8 cellular contexts compared by ENCODE assay signal in the genomic region with DNA sequence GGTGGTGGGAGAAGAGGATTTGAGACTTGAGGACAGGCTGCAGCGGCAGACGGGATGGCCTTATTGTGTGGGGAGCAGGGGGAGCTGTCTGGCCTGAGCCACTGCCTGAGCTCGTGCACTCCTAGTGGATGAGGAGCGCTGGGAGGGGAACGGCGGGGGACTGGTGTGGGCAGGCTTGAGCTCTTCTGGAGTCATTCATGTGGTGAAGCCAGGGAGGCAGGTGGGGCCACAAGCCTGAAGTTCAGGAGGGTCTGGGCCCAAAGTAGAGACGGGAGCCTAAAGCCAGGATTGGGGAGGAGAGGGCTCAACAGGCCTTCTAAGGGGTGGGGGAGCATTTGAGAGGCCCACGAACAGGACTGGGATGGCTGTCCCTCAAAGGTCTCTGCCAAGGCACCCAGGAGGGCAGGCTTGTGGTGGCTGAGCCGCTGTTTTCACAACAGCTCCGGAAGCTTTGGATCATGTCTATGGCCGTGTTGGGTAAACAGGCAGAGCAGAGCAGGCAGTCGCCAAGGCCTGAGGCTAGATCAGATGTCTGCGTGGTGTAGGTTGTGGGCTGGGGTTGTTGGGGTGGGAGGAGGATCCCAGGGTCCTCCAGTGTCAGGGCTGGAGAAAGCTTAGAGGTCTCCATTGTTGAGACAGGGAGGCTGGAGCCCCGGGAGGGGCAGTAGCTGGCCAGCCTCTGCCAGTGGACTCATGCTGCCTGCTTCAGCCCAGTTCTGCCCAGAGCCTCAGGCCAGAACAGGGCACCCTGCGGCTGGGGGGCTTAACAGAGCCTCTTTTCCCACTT. TPM values are rescaled to one million over a fixed set of nuclear protein-coding genes. Genes with fewer than 3 reads are reported as not detected.
A peak's percentile ranks its signal among the peaks of the same experiment; 100 is the strongest.
DNase-seq lines count a peak whose midpoint lies in the region; ATAC-seq and TF ChIP-seq lines count a peak whose summit lies in the region.

No MANE protein-coding gene starts in this region.

- H3F3A ChIP-seq in SU-DHL-6 (ENCODE audit: insufficient read depth) = peaks cover 68% of the 10 kb centered on the region

- TF ChIP-seq CTCF in breast epithelium (IDR thresholded peaks at IDR 0.05) = no peak
- TF ChIP-seq CTCF in MCF 10A (IDR thresholded peaks at IDR 0.05; ENCODE audit: unreplicated experiment) = no peak
- no peak for TF ChIP-seq CTCF in SU-DHL-6 (IDR thresholded peaks at IDR 0.05; ENCODE audit: insufficient read depth, low read length, poor library complexity, severe bottlenecking)
- TF ChIP-seq CTCF in type B pancreatic cell (conservative IDR thresholded peaks at IDR 0.05) = no peak

- CTCF ChIA-PET in MCF 10A (lab: Yijun Ruan, JAX) = interaction anchor here (0.6 to 3.0 kb wide), 3 partner anchors 19 to 35 kb away, joined by 3 to 19 read pairs (median 4); no protein-coding TSS in a partner anchor

- peak; percentile 49 to 62 for DNase-seq in breast epithelium (ENCODE audit: low spot score in 2 of 2)
- no peak for DNase-seq in MCF 10A (ENCODE audit: unreplicated experiment)
- peak; percentile 88 for DNase-seq in left kidney (ENCODE audit: low read depth, low spot score)
- DNase-seq in type B pancreatic cell (ENCODE audit: extremely low spot score, unreplicated experiment) = no peak
- DNase-seq in activated CD4-positive, alpha-beta T cell treated with anti-CD3 and anti-CD28 coated beads, Interleukin-2, amount 50 U/mL, for 4 hours = no peak

- POLR2A ChIA-PET in MCF 10A (lab: Yijun Ruan, JAX) = no interaction called here

- H3K36me3 ChIP-seq in breast epithelium = no peaks in the 10 kb centered on the region
- H3K36me3 ChIP-seq in SU-DHL-6 (ENCODE audit: low read length) = no peaks in the 10 kb centered on the region

- no peaks in the 10 kb centered on the region for H3K27me3 Mint-ChIP-seq in MCF 10A (ENCODE audit: insufficient read depth, unreplicated experiment)
- H3K27me3 Mint-ChIP-seq in type B pancreatic cell = no peaks in the 10 kb centered on the region

- H3K4me1 Mint-ChIP-seq in MCF 10A (ENCODE audit: insufficient read depth, unreplicated experiment) (peaks cover 6% of the 10 kb centered on the region), type B pancreatic cell (ENCODE audit: unreplicated experiment) (peaks cover 32% of the 10 kb centered on the region)

- H3K9me3 ChIP-seq in breast epithelium (no peaks in the 10 kb centered on the region), SU-DHL-6 (ENCODE audit: insufficient read depth, low read length) (no peaks in the 10 kb centered on the region)

- peaks cover 4 to 10% of the 10 kb centered on the region in 2 donors for H3K4me1 ChIP-seq in breast epithelium

- no peaks in the 10 kb centered on the region for H3K9me3 Mint-ChIP-seq in MCF 10A (ENCODE audit: unreplicated experiment)
- H3K9me3 Mint-ChIP-seq in type B pancreatic cell = no peaks in the 10 kb centered on the region

- H2AFZ ChIP-seq in SU-DHL-6 (ENCODE audit: low read depth, low read length, severe bottlenecking) = no peak overlapping the region

- H3K36me3 Mint-ChIP-seq in MCF 10A (ENCODE audit: insufficient read depth, unreplicated experiment) (peaks cover 5% of the 10 kb centered on the region), type B pancreatic cell (no peaks in the 10 kb centered on the region)

- no peaks in the 10 kb centered on the region for H3K9me2 ChIP-seq in SU-DHL-6 (replicated peaks; ENCODE audit: insufficient read depth, low read length)

- H3K27ac Mint-ChIP-seq in MCF 10A (ENCODE audit: low read depth, unreplicated experiment) = no peak overlapping the region
- peak overlapping the region; percentile 68 for H3K27ac Mint-ChIP-seq in type B pancreatic cell

- peaks cover 88% of the 10 kb centered on the region for H3K79me2 ChIP-seq in SU-DHL-6 (ENCODE audit: insufficient read depth, low read length)

- peak overlapping the region; percentile 47 for H3K4me2 ChIP-seq in SU-DHL-6 (ENCODE audit: low read depth, low read length, poor library complexity, severe bottlenecking)

- peak overlapping the region; percentile 53; the same call in 1 of the 2 replicates for H3K9ac ChIP-seq in SU-DHL-6 (ENCODE audit: low read length)

- ATAC-seq in HG03432 (IDR thresholded peaks at IDR 0.05; ENCODE audit: unreplicated experiment) (no peak), HG02610 (IDR thresholded peaks at IDR 0.05; ENCODE audit: unreplicated experiment) (no peak)

- intact Hi-C loops in breast epithelium (cut with DNase I; ENCODE audit: low total_unique reads) (no loop called here), MCF 10A (cut with micrococcal nuclease) (no loop called here)

- H3K27me3 ChIP-seq in breast epithelium (no peaks in the 10 kb centered on the region), SU-DHL-6 (ENCODE audit: low read length) (no peaks in the 10 kb centered on the region)

- H3K4me3 ChIP-seq in breast epithelium (peak overlapping the region in 2 of 3 donors; percentile 13 to 19), SU-DHL-6 (ENCODE audit: insufficient read depth, low read length, poor library complexity, severe bottlenecking) (no peak overlapping the region)

- peak overlapping the region; percentile 40 to 66 for H3K27ac ChIP-seq in breast epithelium
- peak overlapping the region; percentile 94 for H3K27ac ChIP-seq in SU-DHL-6 (ENCODE audit: low read depth, low read length)

- H3K4me3 Mint-ChIP-seq in MCF 10A (ENCODE audit: unreplicated experiment) (no peak overlapping the region), type B pancreatic cell (no peak overlapping the region)

- TF ChIP-seq POLR2A in breast epithelium (IDR thresholded peaks at IDR 0.05) = no peak

- no peaks in the 10 kb centered on the region for H4K20me1 ChIP-seq in SU-DHL-6 (ENCODE audit: low read depth, low read length)

- BruUV-seq in MCF 10A (replicated peaks; lab: Mats Ljungman, UMichigan) = no TSS peak

RNA-seq across cellular contexts. Expression of a gene that starts 8.2 kb away (rescaled TPM):
- total RNA-seq in breast epithelium (10 to 100 TPM; 14.0 to 36.8 (median 15.1) TPM), MCF 10A (2022) (9.6 and 9.8 TPM in 2 replicates), type B pancreatic cell (ENCODE audit: low replicate concordance) (24.0 and 37.4 TPM in 2 replicates)

RNA-seq across cellular contexts. Expression of a gene that starts 39.0 kb away (rescaled TPM):
- total RNA-seq in breast epithelium (10 to 100 TPM in 2 of 3 donors, 1 to 10 TPM in 1; 9.5 to 11.7 (median 10.1) TPM), MCF 10A (2022) (40.1 and 42.7 TPM in 2 replicates), type B pancreatic cell (ENCODE audit: low replicate concordance) (23.4 and 31.0 TPM in 2 replicates)

Comparison
In these comparisons a context has a peak if more than half of its experiments do, and no peak if none do; other contexts are left out.
1. DNase-seq: peak in breast epithelium (2 of 2) and left kidney (single experiment); none in MCF 10A (single experiment), type B pancreatic cell (single experiment) and activated CD4-positive, alpha-beta T cell treated with anti-CD3 and anti-CD28 coated beads, Interleukin-2, amount 50 U/mL, for 4 hours (0 of 2).